ENCODE assay signal across 16 cellular contexts in genomic region chr9:136019041-136019680, GRCh38. TPM values are rescaled to one million over a fixed set of nuclear protein-coding genes. Genes with fewer than 3 reads are reported as not detected.
DNase-seq lines count a peak whose midpoint lies in the region; ATAC-seq and TF ChIP-seq lines count a peak whose summit lies in the region.
"Had no signal": no experiment of that assay in that cellular context is flagged by ENCODE, and none has a peak within 500 bp of the region (broad histone marks: within the 10 kb centered on the region; RNA-seq: fewer than 3 reads in every experiment).

No MANE protein-coding gene starts in this region.

- H2AFZ ChIP-seq in neuronal stem cell (ENCODE audit: low read length): no peak overlapping the region
- H2AFZ ChIP-seq: GM23248 had no signal

- no peak overlapping the region for H2BK5ac ChIP-seq in neuronal stem cell (ENCODE audit: low read length)

- ATAC-seq in left ventricle myocardium superior: no peak
- ATAC-seq in Right ventricle myocardium superior (ENCODE audit: poor library complexity): no peak
- no peak for ATAC-seq in RWPE2 (ENCODE audit: low read depth)
- ATAC-seq: K562 had no signal

- H2BK120ac ChIP-seq in neuronal stem cell (ENCODE audit: low read depth, low read length): no peak overlapping the region

- H3K18ac ChIP-seq in neuronal stem cell (ENCODE audit: low read length): peak overlapping the region; percentile 52

- H3K4me3 ChIP-seq in RWPE2 (ENCODE audit: severe bottlenecking): no peak overlapping the region
- no peak overlapping the region for H3K4me3 ChIP-seq in neuronal stem cell (ENCODE audit: low read length in 2 of 2)
- H3K4me3 ChIP-seq: GM23248, K562, SJSA1 had no signal

- no peak overlapping the region for H2BK12ac ChIP-seq in neuronal stem cell (ENCODE audit: low read length)

- H3K23ac ChIP-seq in neuronal stem cell (ENCODE audit: low read depth, low read length, poor library complexity): no peak overlapping the region

- WGBS in neuronal stem cell (ENCODE audit: extremely low coverage in 2 of 2, insufficient read length in 2 of 2, insufficient replicate concordance in 1 of 2), 2 donors: no CpG with 5 or more reads among the region's 28 CpGs

- H3K27me3 ChIP-seq in RWPE2 (ENCODE audit: insufficient read depth, poor library complexity, severe bottlenecking) (no peaks in the 10 kb centered on the region), neuronal stem cell (ENCODE audit: control insufficient read depth in 3 of 3, insufficient read depth in 3 of 3, low read depth in 1 of 3, low read length in 3 of 3) (no peaks in the 10 kb centered on the region)
- H3K27me3 ChIP-seq: SJSA1 had no signal

- H3K4me2 ChIP-seq in neuronal stem cell (ENCODE audit: insufficient read depth, low read length, poor library complexity, severe bottlenecking): no peak overlapping the region

- no peak overlapping the region for H3K9ac ChIP-seq in neuronal stem cell (ENCODE audit: low read depth, low read length, poor library complexity)
- H3K9ac ChIP-seq: GM23248 had no signal

- no peak for TF ChIP-seq CTCF in RWPE2 (IDR thresholded peaks at IDR 0.05; ENCODE audit: poor library complexity, severe bottlenecking)

- peak; percentile 23 for DNase-seq in left ventricle myocardium superior
- no peak for DNase-seq in Right ventricle myocardium superior
- peak; percentile 49 for DNase-seq in RWPE2 (ENCODE audit: low spot score)
- no peak for DNase-seq in neuronal stem cell (ENCODE audit: low spot score)
- DNase-seq in NCI-H1436 (lab: John Stamatoyannopoulos, UW): no peak
- DNase-seq in NCI-H2081 (lab: John Stamatoyannopoulos, UW): no peak
- DNase-seq in MV-4-11 (lab: John Stamatoyannopoulos, UW): no peak
- DNase-seq: CD4-positive, alpha-beta memory T cell; DMS79; GM23248; NCI-H1436 treated with DMSO at 0.1 percent for 48 hours; NCI-H2029 treated with DMSO at 0.1 percent for 48 hours; NCI-H748 treated with DMSO at 0.1 percent for 48 hours; OCI-M1 had no signal

- no peaks in the 10 kb centered on the region for H3K4me1 ChIP-seq in RWPE2 (ENCODE audit: insufficient read depth, poor library complexity, severe bottlenecking)
- H3K4me1 ChIP-seq in neuronal stem cell (ENCODE audit: control insufficient read depth in 2 of 2, insufficient read depth in 1 of 2, low read depth in 1 of 2, low read length in 2 of 2): peaks cover 5 to 16% of the 10 kb centered on the region in 2 donors
- H3K4me1 ChIP-seq: SJSA1 had no signal

- peaks cover 13% of the 10 kb centered on the region for H3K79me1 ChIP-seq in neuronal stem cell (ENCODE audit: low read depth, low read length)

- H4K8ac ChIP-seq in neuronal stem cell (ENCODE audit: low read depth, low read length): no peak overlapping the region

- H3K27ac ChIP-seq in RWPE2 (ENCODE audit: poor library complexity, severe bottlenecking) (no peak overlapping the region), neuronal stem cell (replicated peaks; ENCODE audit: low read length) (no peak overlapping the region)
- H3K27ac ChIP-seq: GM23248, SJSA1 had no signal

- no peak overlapping the region for H3K4ac ChIP-seq in neuronal stem cell (ENCODE audit: low read length)

- H4K91ac ChIP-seq in neuronal stem cell (ENCODE audit: low read depth, low read length, poor library complexity): no peak overlapping the region

- H3K14ac ChIP-seq in neuronal stem cell (ENCODE audit: low read length): peak overlapping the region; percentile 89

- no peak overlapping the region for H2BK15ac ChIP-seq in neuronal stem cell (ENCODE audit: low read length)

- intact Hi-C loops in left ventricle myocardium superior (cut with micrococcal nuclease): no loop called here
- intact Hi-C loops in Right ventricle myocardium superior (cut with DNase I): no loop called here

- H3K36me3 ChIP-seq in RWPE2 (ENCODE audit: low read depth) (no peaks in the 10 kb centered on the region), neuronal stem cell (replicated peaks in 1 of 2; ENCODE audit: control insufficient read depth in 2 of 2, insufficient read depth in 2 of 2, low read length in 2 of 2) (no peaks in the 10 kb centered on the region)

- H2AK5ac ChIP-seq in neuronal stem cell (ENCODE audit: low read depth, low read length): peak overlapping the region; percentile 90

- no peaks in the 10 kb centered on the region for H3K9me3 ChIP-seq in RWPE2 (ENCODE audit: severe bottlenecking)
- peaks cover 5 to 7% of the 10 kb centered on the region in 2 donors for H3K9me3 ChIP-seq in neuronal stem cell (replicated peaks in 1 of 2; ENCODE audit: control insufficient read depth in 2 of 2, insufficient read depth in 1 of 2, low read depth in 1 of 2, low read length in 2 of 2)
- H3K9me3 ChIP-seq: SJSA1 had no signal

RNA-seq across cellular contexts. Expression of gene UBAC1, which starts 58.0 kb away (rescaled TPM):
- 116 TPM for total RNA-seq in left ventricle myocardium superior
- total RNA-seq in Right ventricle myocardium superior: 107 TPM
- 44.5 TPM for polyA plus RNA-seq in neuronal stem cell (2013, experiment 1 of 2)
- 42.3 TPM for polyA plus RNA-seq in neuronal stem cell (2013, experiment 2 of 2)

Comparison
In these comparisons a context has a peak if more than half of its experiments do, and no peak if none do; other contexts are left out.
1. DNase-seq: peak in left ventricle myocardium superior (single experiment) and RWPE2 (single experiment); none in Right ventricle myocardium superior (single experiment), neuronal stem cell (single experiment), NCI-H1436 (single experiment), NCI-H2081 (0 of 2) and MV-4-11 (single experiment).